Comparison of ENCODE assay signal across 33 cellular contexts in genomic region chr7:95805909-95806308, GRCh38.
"Had no signal": no experiment of that assay in that cellular context is flagged by ENCODE, and none has a peak within 500 bp of the region (broad histone marks: within the 10 kb centered on the region; RNA-seq: fewer than 3 reads in every experiment).

No MANE protein-coding gene starts in this region.

- H3K4me2 ChIP-seq: KMS-11 had no signal

- H3K4me3 ChIP-seq: MG63 had no signal

- H3K9ac ChIP-seq: KMS-11 had no signal

- H3K27me3 ChIP-seq: MG63 had no signal

- H3K36me3 ChIP-seq: MG63 had no signal

- H3K9me3 ChIP-seq: MG63 had no signal

- DNase-seq: Karpas-422, Kasumi-1, MG63, MM.1S, MV-4-11, NCI-H1048, NCI-H1092, NCI-H1092 treated with DMSO at 0.1 percent for 48 hours, NCI-H1105, NCI-H1105 treated with DMSO at 0.1 percent for 48 hours, NCI-H1417 treated with DMSO at 0.1 percent for 48 hours, NCI-H1436, NCI-H1436 treated with DMSO at 0.1 percent for 48 hours, NCI-H146, NCI-H1694, NCI-H1694 treated with DMSO at 0.1 percent for 48 hours, NCI-H187, NCI-H187 treated with DMSO at 0.1 percent for 48 hours, NCI-H1930, NCI-H2029, NCI-H2029 treated with DMSO at 0.1 percent for 48 hours, NCI-H2081, NCI-H2081 treated with DMSO at 0.1 percent for 48 hours, NCI-H2107, NCI-H2171, NCI-H2171 treated with DMSO at 0.1 percent for 48 hours, NCI-H2227 treated with DMSO at 0.1 percent for 48 hours, NCI-H226, NCI-H345, NCI-H446, NCI-H446 treated with DMSO at 0.1 percent for 48 hours, NCI-H510A had no signal

- H3K27ac ChIP-seq: KMS-11 had no signal
